Comparison of ENCODE assay signal across 9 cellular contexts in genomic region chr22:40487663-40488249, GRCh38.
DNase-seq lines count a peak whose midpoint lies in the region; ATAC-seq and TF ChIP-seq lines count a peak whose summit lies in the region.
"Had no signal": no experiment of that assay in that cellular context is flagged by ENCODE, and none has a peak within 500 bp of the region (broad histone marks: within the 10 kb centered on the region; RNA-seq: fewer than 3 reads in every experiment).

No MANE protein-coding gene starts in this region.

- H3K9me2 ChIP-seq in SU-DHL-6 (replicated peaks; ENCODE audit: insufficient read depth, low read length), result no peaks in the 10 kb centered on the region

- H3K4me3 Mint-ChIP-seq in H9, result no peak overlapping the region

- DNase-seq in DMS153 (lab: John Stamatoyannopoulos, UW), result peak; percentile 7
- no peak for DNase-seq in DMS153 treated with DMSO at 0.1 percent for 48 hours (lab: John Stamatoyannopoulos, UW; ENCODE audit: unreplicated experiment)
- no peak for DNase-seq in H9
- peak; percentile 60 for DNase-seq in fibroblast of villous mesenchyme (ENCODE audit: low read depth)
- no peak for DNase-seq in thoracic aorta (ENCODE audit: low spot score)

- no peak overlapping the region for H2BK20ac ChIP-seq in H9 (ENCODE audit: low read depth, low read length, poor library complexity, severe bottlenecking)

- H3K4me3 ChIP-seq in SU-DHL-6 (ENCODE audit: insufficient read depth, low read length, poor library complexity, severe bottlenecking) (no peak overlapping the region), fibroblast of villous mesenchyme (ENCODE audit: low read depth, low read length) (no peak overlapping the region), thoracic aorta (no peak overlapping the region)
- H3K4me3 ChIP-seq: skin epidermis had no signal

- H2AFZ ChIP-seq in H9 (ENCODE audit: low read length) (no peak overlapping the region), SU-DHL-6 (ENCODE audit: low read depth, low read length, severe bottlenecking) (no peak overlapping the region)

- H3K27ac Mint-ChIP-seq in H9, result peak overlapping the region in 1 of 3 experiments; percentile 90; a peak in 2 of 7 replicates

- no peak overlapping the region for H2BK12ac ChIP-seq in H9 (ENCODE audit: insufficient read length, low read depth, low read length)

- WGBS in H9 (ENCODE audit: extremely low coverage, insufficient read length, low lambda C conversion rate), result no CpG with 5 or more reads among the region's 3 CpGs

- H3K4ac ChIP-seq in H9 (ENCODE audit: low read depth, low read length), result no peak overlapping the region

- H4K20me1 ChIP-seq in H9 (ENCODE audit: control insufficient read depth, insufficient read depth, insufficient read length), result no peaks in the 10 kb centered on the region
- H4K20me1 ChIP-seq in SU-DHL-6 (ENCODE audit: low read depth, low read length), result no peaks in the 10 kb centered on the region

- H3F3A ChIP-seq in SU-DHL-6 (ENCODE audit: insufficient read depth), result peaks cover 22% of the 10 kb centered on the region

- no peak overlapping the region for H2BK5ac ChIP-seq in H9 (ENCODE audit: insufficient read length, low read length)

- H3K56ac ChIP-seq in H9 (ENCODE audit: insufficient read length, low read depth, low read length), result no peak overlapping the region

- TF ChIP-seq CTCF in H9 (conservative IDR thresholded peaks at IDR 0.05) (peak; percentile 84), SU-DHL-6 (IDR thresholded peaks at IDR 0.05; ENCODE audit: insufficient read depth, low read length, poor library complexity, severe bottlenecking) (peak; percentile 68), fibroblast of villous mesenchyme (IDR thresholded peaks at IDR 0.05; ENCODE audit: insufficient read depth, low read depth, low read length) (peak; percentile 77), thoracic aorta (IDR thresholded peaks at IDR 0.05) (peak; percentile 36)

- no peak overlapping the region for H2AK5ac ChIP-seq in H9 (ENCODE audit: insufficient read length, low read length)

- H3K4me2 ChIP-seq in H9 (ENCODE audit: insufficient read depth, insufficient read length, low read length) (no peak overlapping the region), SU-DHL-6 (ENCODE audit: low read depth, low read length, poor library complexity, severe bottlenecking) (no peak overlapping the region)

- peaks cover 16 to 19% of the 10 kb centered on the region in 2 experiments for H3K4me1 Mint-ChIP-seq in H9

- no peaks in the 10 kb centered on the region for H3K9me3 ChIP-seq in H9 (ENCODE audit: control insufficient read depth, low read depth, low read length)
- H3K9me3 ChIP-seq in SU-DHL-6 (ENCODE audit: insufficient read depth, low read length), result no peaks in the 10 kb centered on the region
- H3K9me3 ChIP-seq in thoracic aorta, result no peaks in the 10 kb centered on the region

- no peak overlapping the region for H2BK120ac ChIP-seq in H9 (ENCODE audit: low read depth, low read length, poor library complexity, severe bottlenecking)

- H2BK15ac ChIP-seq in H9 (ENCODE audit: low read depth, low read length), result no peak overlapping the region

- no peaks in the 10 kb centered on the region for H3K27me3 ChIP-seq in H9 (ENCODE audit: insufficient read depth, low read length)
- H3K27me3 ChIP-seq in SU-DHL-6 (ENCODE audit: low read length), result no peaks in the 10 kb centered on the region
- H3K27me3 ChIP-seq in thoracic aorta (replicated peaks; ENCODE audit: insufficient read depth), result no peaks in the 10 kb centered on the region

- peaks cover 2% of the 10 kb centered on the region for H3K79me1 ChIP-seq in H9 (ENCODE audit: insufficient read depth, low read depth, low read length, poor library complexity, severe bottlenecking)

- no peak overlapping the region for H3K23ac ChIP-seq in H9 (ENCODE audit: insufficient read length, low read depth, low read length)

- H3K79me2 ChIP-seq in H9 (ENCODE audit: insufficient read depth, low read length) (no peaks in the 10 kb centered on the region), SU-DHL-6 (ENCODE audit: insufficient read depth, low read length) (peaks cover 80% of the 10 kb centered on the region)

- H3K18ac ChIP-seq in H9 (ENCODE audit: insufficient read length, low read depth, low read length), result no peak overlapping the region

- no peak overlapping the region for H3K14ac ChIP-seq in H9 (ENCODE audit: insufficient read depth, low read length)

- H3K27ac ChIP-seq in H9 (ENCODE audit: insufficient read length, low read depth, low read length) (no peak overlapping the region), SU-DHL-6 (ENCODE audit: low read depth, low read length) (peak overlapping the region; percentile 54), thoracic aorta (no peak overlapping the region)

- ATAC-seq in thoracic aorta (ENCODE audit: insufficient number of reproducible peaks, low FRiP score, low read depth) (no peak), GM18511 (IDR thresholded peaks at IDR 0.05; ENCODE audit: unreplicated experiment) (no peak), HG02884 (IDR thresholded peaks at IDR 0.05; ENCODE audit: unreplicated experiment) (no peak)

- H3T11ph ChIP-seq in H9 (ENCODE audit: low read length), result no peak overlapping the region

- H3K36me3 ChIP-seq in SU-DHL-6 (ENCODE audit: low read length), result peaks cover 7% of the 10 kb centered on the region; the same call in 1 of the 2 replicates
- H3K36me3 ChIP-seq in thoracic aorta, result no peaks in the 10 kb centered on the region

- H3K9me3 Mint-ChIP-seq in H9, result peaks cover 0 to 3% of the 10 kb centered on the region in 2 experiments; a peak in 1 of 5 replicates

- H4K8ac ChIP-seq in H9 (replicated peaks; ENCODE audit: insufficient read length, low read depth, low read length), result no peak overlapping the region

- no peak overlapping the region for H4K5ac ChIP-seq in H9 (ENCODE audit: insufficient read length, low read depth, low read length)

- H4K91ac ChIP-seq in H9 (ENCODE audit: insufficient read length, low read depth, low read length), result no peak overlapping the region

- H3K27me3 Mint-ChIP-seq in H9 (ENCODE audit: low read depth), result no peaks in the 10 kb centered on the region

- H3K36me3 Mint-ChIP-seq in H9 (ENCODE audit: insufficient read depth in 1 of 3, low read depth in 3 of 3), result peaks cover 1 to 9% (median 9%) of the 10 kb centered on the region in 3 experiments; a peak in 6 of 7 replicates

- H3K23me2 ChIP-seq in H9 (ENCODE audit: insufficient read length, low read depth, low read length, poor library complexity, severe bottlenecking), result no peaks in the 10 kb centered on the region

- no peaks in the 10 kb centered on the region; the same call in 1 of the 2 replicates for H3K4me1 ChIP-seq in H9 (ENCODE audit: insufficient read depth, low read length)
- H3K4me1 ChIP-seq in thoracic aorta (ENCODE audit: control insufficient read depth in 1 of 2, low read depth in 2 of 2), result peaks cover 36 to 49% of the 10 kb centered on the region in 2 donors

- H3K9ac ChIP-seq in H9 (ENCODE audit: extremely low read depth, insufficient read length, low read length), result no peak overlapping the region
- H3K9ac ChIP-seq in SU-DHL-6 (ENCODE audit: low read length), result no peak overlapping the region

Comparison
In these comparisons a context has a peak if more than half of its experiments do, and no peak if none do; other contexts are left out.
1. DNase-seq: peak in DMS153 (single experiment) and fibroblast of villous mesenchyme (single experiment); none in DMS153 treated with DMSO at 0.1 percent for 48 hours (single experiment), H9 (single experiment) and thoracic aorta (single experiment).
2. Peak in every context shown above with its lines, with median percentiles within 50 percentile points of each other: CTCF ChIP-seq.